32 cellular contexts compared by ENCODE assay signal in genomic region chr4:40733752-40734151, GRCh38. TPM values are rescaled to one million over a fixed set of nuclear protein-coding genes. Genes with fewer than 3 reads are reported as not detected.
"Had no signal": no experiment of that assay in that cellular context is flagged by ENCODE, and none has a peak within 500 bp of the region (broad histone marks: within the 10 kb centered on the region; RNA-seq: fewer than 3 reads in every experiment).

No MANE protein-coding gene starts in this region.

- H3K4me3 ChIP-seq: adrenal gland, body of pancreas, colonic mucosa, dorsolateral prefrontal cortex, heart left ventricle had no signal

- H3K36me3 ChIP-seq: adrenal gland, colonic mucosa, heart left ventricle had no signal

- H3K9me3 ChIP-seq: adrenal gland, body of pancreas, colonic mucosa, heart left ventricle had no signal

- H3K4me3 Mint-ChIP-seq: activated CD4-positive, alpha-beta memory T cell treated with anti-CD3 and anti-CD28 coated beads for 36 hours; activated CD4-positive, alpha-beta T cell treated with anti-CD3 and anti-CD28 coated beads for 36 hours; activated CD4-positive, alpha-beta T cell treated with anti-CD3 and anti-CD28 coated beads, Interleukin-2, amount 10 ng/mL, durations not matched to agents 24 days and 14 days; activated CD8-positive, alpha-beta memory T cell treated with anti-CD3 and anti-CD28 coated beads, Interleukin-2, amount 10 ng/mL, durations not matched to agents 7 days and 5 days; activated CD8-positive, alpha-beta T cell treated with anti-CD3 and anti-CD28 coated beads, Interleukin-2, amount 10 ng/mL, durations not matched to agents 7 days and 5 days; activated naive CD4-positive, alpha-beta T cell treated with anti-CD3 and anti-CD28 coated beads, Interleukin-2, amount 10 ng/mL, durations not matched to agents 7 days and 5 days; activated T-helper 1 cell treated with anti-CD3 and anti-CD28 coated beads, Interleukin-12 subunit alpha, Interleukin-12 subunit beta, Interleukin-2, Interleukin-4 antibody, amounts not matched to agents 30 ng/mL and 10 ng/mL and 1 ng/mL, durations not matched to agents 14 hours and 24 hours and 36 hours; endodermal cell; T-cell had no signal

- H3K27ac ChIP-seq: adrenal gland, body of pancreas, colonic mucosa, dorsolateral prefrontal cortex had no signal

- DNase-seq: activated CD4-positive, alpha-beta memory T cell treated with anti-CD3 and anti-CD28 coated beads for 36 hours; activated CD4-positive, alpha-beta T cell treated with anti-CD3 and anti-CD28 coated beads for 36 hours; activated CD4-positive, alpha-beta T cell treated with anti-CD3 and anti-CD28 coated beads, Interleukin-2, amount 10 ng/mL, durations not matched to agents 24 days and 14 days; activated CD4-positive, CD25-positive, alpha-beta regulatory T cell; activated CD4-positive, CD25-positive, alpha-beta regulatory T cell treated with anti-CD3 and anti-CD28 coated beads, Interleukin-2, amount 50 U/mL, for 72 hours; activated CD8-positive, alpha-beta memory T cell treated with anti-CD3 and anti-CD28 coated beads, Interleukin-2, amount 10 ng/mL, durations not matched to agents 7 days and 5 days; activated CD8-positive, alpha-beta memory T cell treated with anti-CD3 and anti-CD28 coated beads, Interleukin-2, amount 50 U/mL, for 4 hours; activated CD8-positive, alpha-beta T cell treated with anti-CD3 and anti-CD28 coated beads, Interleukin-2, amount 10 ng/mL, durations not matched to agents 7 days and 5 days; activated gamma-delta T cell; activated naive CD4-positive, alpha-beta T cell; activated naive CD4-positive, alpha-beta T cell treated with anti-CD3 and anti-CD28 coated beads, Interleukin-2, amount 10 ng/mL, durations not matched to agents 7 days and 5 days; activated T-cell treated with anti-CD3 and anti-CD28 coated beads, Interleukin-2, amount 50 U/mL, for 1 hour; activated T-cell treated with anti-CD3 and anti-CD28 coated beads, Interleukin-2, amount 50 U/mL, for 48 hours; adrenal gland; amygdala; aorta; body of pancreas; caudate nucleus; colonic mucosa; dorsolateral prefrontal cortex; effector memory CD4-positive, alpha-beta T cell; endodermal cell; foreskin fibroblast; glutamatergic neuron; heart left ventricle; T-cell; T-helper 2 cell had no signal

- H3K9me3 Mint-ChIP-seq: activated CD4-positive, alpha-beta memory T cell treated with anti-CD3 and anti-CD28 coated beads for 36 hours; activated CD4-positive, alpha-beta T cell treated with anti-CD3 and anti-CD28 coated beads, Interleukin-2, amount 10 ng/mL, durations not matched to agents 24 days and 14 days; activated naive CD4-positive, alpha-beta T cell treated with anti-CD3 and anti-CD28 coated beads, Interleukin-2, amount 10 ng/mL, durations not matched to agents 7 days and 5 days; activated naive CD4-positive, alpha-beta T cell treated with anti-CD3 and anti-CD28 coated beads, Interleukin-2, amount 50 U/mL, for 72 hours; activated T-helper 1 cell treated with anti-CD3 and anti-CD28 coated beads, Interleukin-12 subunit alpha, Interleukin-12 subunit beta, Interleukin-2, Interleukin-4 antibody, amounts not matched to agents 30 ng/mL and 10 ng/mL and 1 ng/mL, durations not matched to agents 14 hours and 24 hours and 36 hours; endodermal cell; T-cell had no signal

- H3K27ac Mint-ChIP-seq: activated CD4-positive, alpha-beta memory T cell treated with anti-CD3 and anti-CD28 coated beads for 36 hours; activated CD4-positive, alpha-beta T cell treated with anti-CD3 and anti-CD28 coated beads for 36 hours; activated CD4-positive, alpha-beta T cell treated with anti-CD3 and anti-CD28 coated beads, Interleukin-2, amount 10 ng/mL, durations not matched to agents 24 days and 14 days; activated CD8-positive, alpha-beta memory T cell treated with anti-CD3 and anti-CD28 coated beads, Interleukin-2, amount 10 ng/mL, durations not matched to agents 7 days and 5 days; activated CD8-positive, alpha-beta T cell treated with anti-CD3 and anti-CD28 coated beads, Interleukin-2, amount 10 ng/mL, durations not matched to agents 7 days and 5 days; activated naive CD4-positive, alpha-beta T cell treated with anti-CD3 and anti-CD28 coated beads, Interleukin-2, amount 10 ng/mL, durations not matched to agents 7 days and 5 days; activated naive CD4-positive, alpha-beta T cell treated with anti-CD3 and anti-CD28 coated beads, Interleukin-2, amount 50 U/mL, for 72 hours; activated T-helper 1 cell treated with anti-CD3 and anti-CD28 coated beads, Interleukin-12 subunit alpha, Interleukin-12 subunit beta, Interleukin-2, Interleukin-4 antibody, amounts not matched to agents 30 ng/mL and 10 ng/mL and 1 ng/mL, durations not matched to agents 14 hours and 24 hours and 36 hours; endodermal cell; T-cell had no signal

- ATAC-seq: activated CD4-positive, alpha-beta T cell treated with anti-CD3 and anti-CD28 coated beads for 36 hours; activated CD8-positive, alpha-beta memory T cell treated with anti-CD3 and anti-CD28 coated beads, Interleukin-2, amount 10 ng/mL, durations not matched to agents 7 days and 5 days; activated CD8-positive, alpha-beta T cell treated with anti-CD3 and anti-CD28 coated beads, Interleukin-2, amount 10 ng/mL, durations not matched to agents 7 days and 5 days; activated naive CD4-positive, alpha-beta T cell treated with anti-CD3 and anti-CD28 coated beads, Interleukin-2, amount 50 U/mL, for 72 hours; body of pancreas; esophagus mucosa; T-cell had no signal

- H3K36me3 Mint-ChIP-seq: activated CD4-positive, alpha-beta memory T cell treated with anti-CD3 and anti-CD28 coated beads for 36 hours; activated CD8-positive, alpha-beta memory T cell treated with anti-CD3 and anti-CD28 coated beads, Interleukin-2, amount 10 ng/mL, durations not matched to agents 7 days and 5 days; activated naive CD4-positive, alpha-beta T cell treated with anti-CD3 and anti-CD28 coated beads, Interleukin-2, amount 10 ng/mL, durations not matched to agents 7 days and 5 days; activated naive CD4-positive, alpha-beta T cell treated with anti-CD3 and anti-CD28 coated beads, Interleukin-2, amount 50 U/mL, for 72 hours; T-cell had no signal

- FAIRE-seq: frontal cortex had no signal

- H3K27me3 ChIP-seq: adrenal gland, body of pancreas, colonic mucosa, dorsolateral prefrontal cortex, heart left ventricle had no signal

RNA-seq across cellular contexts. Expression of gene NSUN7, which starts 16.0 kb away (rescaled TPM):
- total RNA-seq: activated CD8-positive, alpha-beta memory T cell treated with anti-CD3 and anti-CD28 coated beads for 36 hours had no signal
